In genomic region chr19:46745521-46746280, GRCh38 we compare ENCODE assay signal across 7 cellular contexts. TPM values are rescaled to one million over a fixed set of nuclear protein-coding genes. Genes with fewer than 3 reads are reported as not detected.
A peak's percentile ranks its signal among the peaks of the same experiment; 100 is the strongest.
DNase-seq lines count a peak whose midpoint lies in the region; ATAC-seq and TF ChIP-seq lines count a peak whose summit lies in the region.

Gene FKRP (plus strand): TSS chr19:46746057. CDS start chr19:46755451, 9,394 bp downstream.

- H3K27ac Mint-ChIP-seq in activated CD4-positive, alpha-beta memory T cell treated with anti-CD3 and anti-CD28 coated beads for 36 hours: peak within 1 kb of the TSS; percentile 83

- peaks cover 11% of the 10 kb centered on the region for H3K36me3 Mint-ChIP-seq in activated CD4-positive, alpha-beta memory T cell treated with anti-CD3 and anti-CD28 coated beads for 36 hours

- peak within 1 kb of the TSS; percentile 86 to 97 for H3K27ac ChIP-seq in tibial artery

- H3K4me3 Mint-ChIP-seq in activated CD4-positive, alpha-beta memory T cell treated with anti-CD3 and anti-CD28 coated beads for 36 hours: peak within 1 kb of the TSS; percentile 94

- peaks cover 54% of the 10 kb centered on the region for H3K4me1 Mint-ChIP-seq in activated CD4-positive, alpha-beta memory T cell treated with anti-CD3 and anti-CD28 coated beads for 36 hours (ENCODE audit: low read depth)

- H3K36me3 ChIP-seq in tibial artery: peaks cover 0 to 11% (median 8%) of the 10 kb centered on the region in 3 donors

- DNase-seq in activated CD4-positive, alpha-beta memory T cell treated with anti-CD3 and anti-CD28 coated beads for 36 hours: peak; percentile 38
- DNase-seq in epithelial cell of esophagus (ENCODE audit: low read depth) (no peak), myocyte (ENCODE audit: low read depth) (peak; percentile 39), tibial artery (no peak), NCI-H2081 (lab: John Stamatoyannopoulos, UW) (no peak)

- no peaks in the 10 kb centered on the region for H3K9me3 Mint-ChIP-seq in activated CD4-positive, alpha-beta memory T cell treated with anti-CD3 and anti-CD28 coated beads for 36 hours

- intact Hi-C loops in activated CD4-positive, alpha-beta memory T cell treated with anti-CD3 and anti-CD28 coated beads for 36 hours (cut with micrococcal nuclease): loop anchor here (5.0 to 10.0 kb wide), 4 partner anchors 42 to 221 kb away; partner anchors contain the start of genes AP2S1 and SLC1A5
- intact Hi-C loops in tibial artery (cut with DNase I; ENCODE audit: low total_unique reads): no loop called here

- H3K4me1 ChIP-seq in tibial artery: peaks cover 0 to 54% (median 34%) of the 10 kb centered on the region in 4 donors

- no peaks in the 10 kb centered on the region for H3K27me3 ChIP-seq in tibial artery

- no peaks in the 10 kb centered on the region for H3K9me3 ChIP-seq in tibial artery

- CTCF ChIA-PET in activated CD4-positive, alpha-beta memory T cell treated with anti-CD3 and anti-CD28 coated beads for 36 hours (lab: Charles Lee): interaction anchor here (0.7 to 3.1 kb wide), 5 partner anchors 8 to 95 kb away, joined by 3 to 16 read pairs (median 3); no protein-coding TSS in a partner anchor

- ATAC-seq in GM18868 (IDR thresholded peaks at IDR 0.05; ENCODE audit: unreplicated experiment) (peak; percentile 55), HG03520 (IDR thresholded peaks at IDR 0.05; ENCODE audit: unreplicated experiment) (peak; percentile 39)

- TF ChIP-seq CTCF in epithelial cell of esophagus (IDR thresholded peaks at IDR 0.05; ENCODE audit: insufficient read depth, low read depth, low read length, missing control alignments) (no peak), tibial artery (IDR thresholded peaks at IDR 0.05) (no peak)

- H3K27me3 Mint-ChIP-seq in activated CD4-positive, alpha-beta memory T cell treated with anti-CD3 and anti-CD28 coated beads for 36 hours: no peaks in the 10 kb centered on the region

- peak within 1 kb of the TSS; percentile 97 for H3K4me3 ChIP-seq in epithelial cell of esophagus (ENCODE audit: low read length)
- H3K4me3 ChIP-seq in tibial artery: peak within 1 kb of the TSS; percentile 94 to 100

- POLR2A ChIA-PET in activated CD4-positive, alpha-beta memory T cell treated with anti-CD3 and anti-CD28 coated beads for 36 hours (lab: Charles Lee): interaction anchor here (1.2 kb wide), 2 partner anchors 42 to 145 kb away, joined by 3 to 6 read pairs; partner anchors contain the start of genes CALM3 and SLC1A5

RNA-seq across cellular contexts. Expression of gene FKRP, which starts in this region (rescaled TPM):
- 10 to 100 TPM; 11.4 to 12.3 TPM for total RNA-seq in activated CD4-positive, alpha-beta memory T cell treated with anti-CD3 and anti-CD28 coated beads for 36 hours
- total RNA-seq in myocyte: 19.2 and 24.8 TPM in 2 replicates
- polyA plus RNA-seq in myocyte (2012): 22.3 TPM

Comparison
In these comparisons a context has a peak if more than half of its experiments do, and no peak if none do; other contexts are left out.
1. DNase-seq: peak in activated CD4-positive, alpha-beta memory T cell treated with anti-CD3 and anti-CD28 coated beads for 36 hours (single experiment) and myocyte (single experiment); none in epithelial cell of esophagus (single experiment), tibial artery (0 of 2) and NCI-H2081 (0 of 2).